10 cellular contexts compared by ENCODE assay signal in the genomic region with DNA sequence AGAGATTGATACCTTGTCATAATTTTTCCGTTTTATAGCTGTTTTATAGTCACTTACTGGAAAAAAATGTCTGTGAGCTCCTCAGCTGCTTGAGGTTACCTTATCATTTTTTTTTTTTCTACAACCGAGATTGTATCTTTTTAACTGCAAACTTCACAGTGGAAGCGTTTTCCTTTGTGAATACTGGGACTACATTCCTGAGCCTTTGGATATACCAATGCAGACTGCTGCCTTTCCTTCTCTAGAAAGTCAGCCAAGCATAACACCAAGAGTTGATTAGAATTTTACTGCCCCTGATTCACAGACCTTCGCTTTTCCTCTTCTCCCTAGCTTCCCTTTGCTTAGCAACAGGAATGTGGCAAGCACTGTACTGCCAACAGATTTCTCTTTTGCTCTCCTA.
A peak's percentile ranks its signal among the peaks of the same experiment; 100 is the strongest.
DNase-seq lines count a peak whose midpoint lies in the region; ATAC-seq and TF ChIP-seq lines count a peak whose summit lies in the region.
"Had no signal": no experiment of that assay in that cellular context is flagged by ENCODE, and none has a peak within 500 bp of the region (broad histone marks: within the 10 kb centered on the region; RNA-seq: fewer than 3 reads in every experiment).

No MANE protein-coding gene starts in this region.

- intact Hi-C loops in heart right ventricle (cut with DNase I), result loop anchor here in 4 of 10 donors (5.0 to 10.0 kb wide), 3 partner anchors 160 to 170 kb away; a partner anchor contains a TSS

- ATAC-seq in heart right ventricle (peak; percentile 65 to 90 (median 81)), GM18517 (IDR thresholded peaks at IDR 0.05; ENCODE audit: unreplicated experiment) (no peak)

- peaks cover 29% of the 10 kb centered on the region for H3K4me1 Mint-ChIP-seq in osteocyte (ENCODE audit: unreplicated experiment)
- H3K4me1 Mint-ChIP-seq: CD8-positive, alpha-beta memory T cell had no signal

- H3K4me1 ChIP-seq in adipocyte (ENCODE audit: control insufficient read depth, insufficient read depth, low read length) (peaks cover 12% of the 10 kb centered on the region), heart right ventricle (peaks cover 0 to 63% (median 28%) of the 10 kb centered on the region in 9 donors)

- H3K9me3 ChIP-seq in adipocyte (ENCODE audit: control insufficient read depth, low read length), result no peaks in the 10 kb centered on the region
- H3K9me3 ChIP-seq in heart right ventricle, result no peaks in the 10 kb centered on the region

- H3K4me3 ChIP-seq in adipocyte (ENCODE audit: low read length) (peak overlapping the region; percentile 42), heart right ventricle (peak overlapping the region in 5 of 10 donors; percentile 8 to 18 (median 11))

- DNase-seq in EH (ENCODE audit: low read depth) (peak; percentile 95), adipocyte (ENCODE audit: low read depth) (peak; percentile 85), heart right ventricle (peak in 1 of 2 donors; percentile 18), osteocyte (ENCODE audit: extremely low spot score, unreplicated experiment) (no peak), T-helper 2 cell (no peak), NCI-H1694 (lab: John Stamatoyannopoulos, UW) (no peak)
- DNase-seq in activated CD4-positive, alpha-beta T cell treated with anti-CD3 and anti-CD28 coated beads for 4 hours, result no peak
- DNase-seq: CD8-positive, alpha-beta memory T cell had no signal

- H3K9me3 Mint-ChIP-seq in osteocyte (ENCODE audit: unreplicated experiment), result no peaks in the 10 kb centered on the region
- H3K9me3 Mint-ChIP-seq: CD8-positive, alpha-beta memory T cell; dendritic cell treated with granulocyte-macrophage colony-stimulating factor and Interleukin-4, amounts not matched to agents 40 ng/mL and 50 ng/mL, for 4 days had no signal

- 12 to 14% methylated on average over 4 of the region's 4 CpGs for WGBS in heart right ventricle, 2 donors

- no peaks in the 10 kb centered on the region for H3K36me3 Mint-ChIP-seq in osteocyte (ENCODE audit: unreplicated experiment)
- H3K36me3 Mint-ChIP-seq: CD8-positive, alpha-beta memory T cell had no signal

- H3K4me3 Mint-ChIP-seq in osteocyte (ENCODE audit: unreplicated experiment), result peak overlapping the region; percentile 42
- H3K4me3 Mint-ChIP-seq: CD8-positive, alpha-beta memory T cell; dendritic cell treated with granulocyte-macrophage colony-stimulating factor and Interleukin-4, amounts not matched to agents 40 ng/mL and 50 ng/mL, for 4 days had no signal

- H3K36me3 ChIP-seq in adipocyte (ENCODE audit: control insufficient read depth, insufficient read depth, low read length, severe bottlenecking) (no peaks in the 10 kb centered on the region), heart right ventricle (no peaks in the 10 kb centered on the region)

- H3K27me3 ChIP-seq in adipocyte (replicated peaks; ENCODE audit: control insufficient read depth, insufficient read depth, low read length) (no peaks in the 10 kb centered on the region), heart right ventricle (no peaks in the 10 kb centered on the region)

- H3K27ac ChIP-seq in heart right ventricle, result peak overlapping the region in 9 of 10 donors; percentile 13 to 80 (median 59)

- TF ChIP-seq CTCF in heart right ventricle (IDR thresholded peaks at IDR 0.05) (no peak), osteocyte (IDR thresholded peaks at IDR 0.05) (no peak)

- H3K27me3 Mint-ChIP-seq in osteocyte (ENCODE audit: unreplicated experiment), result no peaks in the 10 kb centered on the region
- H3K27me3 Mint-ChIP-seq: CD8-positive, alpha-beta memory T cell; dendritic cell treated with granulocyte-macrophage colony-stimulating factor and Interleukin-4, amounts not matched to agents 40 ng/mL and 50 ng/mL, for 4 days had no signal

- H3K9ac ChIP-seq in adipocyte (ENCODE audit: low read length), result peak overlapping the region; percentile 21

- peak overlapping the region; percentile 82 for H3K27ac Mint-ChIP-seq in osteocyte (ENCODE audit: unreplicated experiment)
- H3K27ac Mint-ChIP-seq: CD8-positive, alpha-beta memory T cell; dendritic cell treated with granulocyte-macrophage colony-stimulating factor and Interleukin-4, amounts not matched to agents 40 ng/mL and 50 ng/mL, for 4 days had no signal

Comparison
In these comparisons a context has a peak if more than half of its experiments do, and no peak if none do; other contexts are left out.
1. DNase-seq: peak in EH (single experiment) and adipocyte (single experiment); none in osteocyte (single experiment), T-helper 2 cell (0 of 5), activated CD4-positive, alpha-beta T cell treated with anti-CD3 and anti-CD28 coated beads for 4 hours (0 of 2) and NCI-H1694 (single experiment).